8 cellular contexts compared by ENCODE assay signal in the genomic region with DNA sequence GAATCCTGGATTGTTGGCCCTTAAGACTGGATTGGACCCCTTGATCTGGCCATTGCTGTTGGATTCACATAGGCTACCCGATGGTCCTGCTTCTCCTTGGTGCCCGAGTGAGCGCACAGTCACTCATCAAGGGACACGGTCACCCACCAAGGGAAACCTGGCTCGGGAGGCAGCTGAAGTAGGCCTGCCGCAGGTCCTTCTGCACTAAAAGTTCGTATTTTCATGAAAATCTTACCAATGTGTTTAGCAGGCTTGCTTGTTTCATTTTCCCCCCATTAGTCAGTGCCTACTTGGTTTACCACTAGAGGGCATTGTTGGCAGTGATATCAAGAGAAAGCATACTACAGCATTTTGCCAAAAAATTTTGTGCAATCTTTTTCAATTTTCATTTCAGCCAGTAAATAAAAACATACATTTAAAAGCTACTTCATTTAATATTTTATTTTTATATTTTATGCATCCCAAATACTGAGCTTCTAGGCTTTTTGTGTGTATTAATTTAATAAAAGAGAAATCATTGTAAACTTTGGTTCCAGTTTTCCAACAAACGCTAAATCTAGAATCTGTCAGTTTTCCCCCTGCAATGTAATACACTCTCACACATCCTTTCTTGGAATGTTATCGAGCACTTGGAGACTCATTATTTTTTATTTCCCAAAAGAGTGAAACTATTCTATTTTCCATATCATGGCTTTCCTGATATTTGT.
A peak's percentile ranks its signal among the peaks of the same experiment; 100 is the strongest.
DNase-seq lines count a peak whose midpoint lies in the region; ATAC-seq and TF ChIP-seq lines count a peak whose summit lies in the region.

No MANE protein-coding gene starts in this region.

- no peaks in the 10 kb centered on the region for H3K36me3 ChIP-seq in GM06990 (ENCODE audit: control insufficient read depth, insufficient read depth, low read length)
- H3K36me3 ChIP-seq in osteoblast (ENCODE audit: insufficient read depth, low read length), result no peaks in the 10 kb centered on the region

- H3K27me3 ChIP-seq in GM06990 (replicated peaks; ENCODE audit: control insufficient read depth, insufficient read depth, low read length), result no peaks in the 10 kb centered on the region
- no peaks in the 10 kb centered on the region for H3K27me3 ChIP-seq in osteoblast (ENCODE audit: insufficient read depth, low read length)

- H3K4me3 ChIP-seq in AG04449 (ENCODE audit: low read depth, low read length), result peak overlapping the region; percentile 23; the same call in 1 of the 2 replicates
- H3K4me3 ChIP-seq in GM06990 (replicated peaks; ENCODE audit: low read depth, low read length), result no peak overlapping the region
- peak overlapping the region; percentile 57 for H3K4me3 ChIP-seq in osteoblast (ENCODE audit: insufficient read depth, low read length)

- peak overlapping the region; percentile 56 for H3K27ac ChIP-seq in osteoblast (ENCODE audit: low read depth, low read length)

- H3K4me2 ChIP-seq in osteoblast (ENCODE audit: insufficient read depth, low read length), result peak overlapping the region; percentile 81

- no peak for DNase-seq in AG04449 (ENCODE audit: low read depth, low spot score)
- DNase-seq in GM06990 (ENCODE audit: extremely low read depth, insufficient read length), result peak; percentile 29
- peak; percentile 18 for DNase-seq in NCI-H226
- peak; percentile 23 for DNase-seq in activated T-cell treated with anti-CD3 and anti-CD28 coated beads, Interleukin-2, amount 50 U/mL, for 1 hour
- peak; percentile 68 for DNase-seq in foreskin melanocyte
- peak; percentile 65 for DNase-seq in osteoblast (ENCODE audit: insufficient read length, low spot score, missing footprints)
- no peak for DNase-seq in NCI-H128 (lab: John Stamatoyannopoulos, UW; ENCODE audit: unreplicated experiment)

- peak; percentile 73 for TF ChIP-seq CTCF in AG04449 (IDR thresholded peaks at IDR 0.05; ENCODE audit: insufficient read depth, low read length, missing control alignments)
- TF ChIP-seq CTCF in GM06990 (IDR thresholded peaks at IDR 0.05; ENCODE audit: insufficient read depth, low read length, poor library complexity, severe bottlenecking), result peak; percentile 74
- TF ChIP-seq CTCF in osteoblast (IDR thresholded peaks at IDR 0.05; ENCODE audit: extremely low read depth, low read depth, low read length), result peak; percentile 87

- no peaks in the 10 kb centered on the region for H4K20me1 ChIP-seq in osteoblast (ENCODE audit: insufficient read depth, low read length)

- H3K79me2 ChIP-seq in osteoblast (ENCODE audit: insufficient read depth, low read length), result no peaks in the 10 kb centered on the region

- POLR2A ChIA-PET in AG04449 (lab: Yijun Ruan, JAX), result no interaction called here

- CTCF ChIA-PET in AG04449 (lab: Yijun Ruan, JAX), result interaction anchor here (0.6 to 2.6 kb wide), 83 partner anchors 9 to 1301 kb away, joined by 3 to 18 read pairs (median 4); partner anchors contain the start of gene RASSF8

- peak overlapping the region; percentile 98 for H2AFZ ChIP-seq in osteoblast (ENCODE audit: low read length)

- peak; percentile 76 for ATAC-seq in HG02884 (IDR thresholded peaks at IDR 0.05; ENCODE audit: unreplicated experiment)

- peaks cover 23% of the 10 kb centered on the region for H3K4me1 ChIP-seq in osteoblast (ENCODE audit: insufficient read depth, low read length)

- H3K9me3 ChIP-seq in osteoblast (ENCODE audit: low read depth, low read length), result no peaks in the 10 kb centered on the region

Comparison
In these comparisons a context has a peak if more than half of its experiments do, and no peak if none do; other contexts are left out.
1. DNase-seq: peak in GM06990 (single experiment), NCI-H226 (single experiment), activated T-cell treated with anti-CD3 and anti-CD28 coated beads, Interleukin-2, amount 50 U/mL, for 1 hour (single experiment), foreskin melanocyte (single experiment) and osteoblast (single experiment); none in AG04449 (single experiment) and NCI-H128 (single experiment).
2. Peak in every context shown above with its lines, with median percentiles within 50 percentile points of each other: CTCF ChIP-seq.